Comparison of ENCODE assay signal across 8 cellular contexts in the genomic region with DNA sequence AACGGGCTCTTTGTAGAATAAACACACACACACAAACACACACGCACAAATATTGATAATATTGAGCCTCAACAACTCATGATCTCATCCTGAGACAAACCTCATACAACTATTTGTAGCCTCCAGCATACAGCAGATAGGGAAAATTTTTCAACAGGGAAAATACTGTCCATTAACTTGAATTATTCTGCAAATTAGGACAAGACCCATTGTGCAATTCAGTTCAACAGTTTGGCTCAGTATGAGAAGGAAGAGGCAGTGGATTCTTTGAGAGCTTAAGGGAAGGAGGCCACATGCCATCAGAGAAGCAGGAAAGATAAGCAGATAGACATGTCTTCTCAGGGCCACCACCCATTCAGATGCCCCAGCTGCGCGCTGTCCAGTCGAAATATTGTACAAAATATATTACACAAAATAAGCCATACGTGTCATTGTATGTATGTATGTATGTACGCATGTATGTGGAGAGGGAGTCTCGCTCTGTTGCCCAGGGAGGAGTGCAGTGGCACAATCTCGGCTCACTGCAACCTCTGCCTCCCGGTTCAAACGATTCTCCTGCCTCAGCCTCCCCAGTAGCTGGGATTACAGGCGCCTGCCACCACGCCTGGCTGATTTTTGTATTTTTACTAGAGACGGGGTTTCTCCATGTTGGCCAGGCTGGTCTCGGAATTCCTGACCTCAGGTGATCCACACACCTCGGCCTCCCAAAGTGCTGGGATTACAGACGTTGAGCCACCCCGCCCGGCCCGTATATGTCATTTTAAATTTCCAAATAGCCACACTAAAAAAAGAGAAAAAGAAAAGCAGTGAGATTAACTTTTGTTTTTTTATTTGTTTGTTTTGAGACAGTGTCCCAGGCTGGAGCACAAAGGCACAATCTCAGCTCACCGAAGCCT. TPM values are rescaled to one million over a fixed set of nuclear protein-coding genes. Genes with fewer than 3 reads are reported as not detected.
DNase-seq lines count a peak whose midpoint lies in the region; ATAC-seq and TF ChIP-seq lines count a peak whose summit lies in the region.

No MANE protein-coding gene starts in this region.

- H3K4me1 ChIP-seq in HUES6 (ENCODE audit: control insufficient read depth, insufficient read depth, low read length) (peaks cover 21% of the 10 kb centered on the region; the same call in 1 of the 2 replicates), muscle layer of duodenum (ENCODE audit: control insufficient read depth in 1 of 2, insufficient read depth in 2 of 2, low read length in 2 of 2) (peaks cover 28 to 63% of the 10 kb centered on the region in 2 donors)

- peaks cover 41% of the 10 kb centered on the region for H3K36me3 Mint-ChIP-seq in MCF 10A (ENCODE audit: insufficient read depth, unreplicated experiment)

- H3K27me3 ChIP-seq in HUES6 (ENCODE audit: control insufficient read depth, insufficient read depth, low read length) (no peaks in the 10 kb centered on the region), muscle layer of duodenum (ENCODE audit: low read depth, low read length) (no peaks in the 10 kb centered on the region)

- H3K4me3 Mint-ChIP-seq in MCF 10A (ENCODE audit: unreplicated experiment), result peak overlapping the region; percentile 91

- DNase-seq in AG09309 (ENCODE audit: low read depth) (no peak), MCF 10A (ENCODE audit: unreplicated experiment) (no peak), NCI-H446 (lab: John Stamatoyannopoulos, UW) (no peak), left lobe of liver (ENCODE audit: low spot score) (no peak), SK-N-DZ (ENCODE audit: low spot score) (no peak)

- intact Hi-C loops in MCF 10A (cut with micrococcal nuclease), result loop anchor here (5.0 kb wide), 1 partner anchor 53 kb away; a partner anchor contains a TSS

- H3K9me3 ChIP-seq in HUES6 (ENCODE audit: control insufficient read depth, insufficient read depth, low read depth, low read length), result no peaks in the 10 kb centered on the region
- H3K9me3 ChIP-seq in muscle layer of duodenum (ENCODE audit: control insufficient read depth in 1 of 2, low read length in 2 of 2), result no peaks in the 10 kb centered on the region

- TF ChIP-seq CTCF in AG09309 (IDR thresholded peaks at IDR 0.05; ENCODE audit: control insufficient read depth, insufficient read depth, low read depth, low read length, missing control alignments) (no peak), MCF 10A (IDR thresholded peaks at IDR 0.05; ENCODE audit: unreplicated experiment) (no peak)

- H3K27ac Mint-ChIP-seq in MCF 10A (ENCODE audit: low read depth, unreplicated experiment), result peak overlapping the region; percentile 99

- no peaks in the 10 kb centered on the region for H3K27me3 Mint-ChIP-seq in MCF 10A (ENCODE audit: insufficient read depth, unreplicated experiment)

- no peaks in the 10 kb centered on the region for H3K9me3 Mint-ChIP-seq in MCF 10A (ENCODE audit: unreplicated experiment)

- H3K27ac ChIP-seq in HUES6 (ENCODE audit: low read depth, low read length) (no peak overlapping the region), muscle layer of duodenum (ENCODE audit: low read length) (peak overlapping the region; percentile 93)

- CTCF ChIA-PET in MCF 10A (lab: Yijun Ruan, JAX), result interaction anchor here (0.7 to 3.7 kb wide), 5 partner anchors 14 to 646 kb away, joined by 3 to 34 read pairs (median 3); no protein-coding TSS in a partner anchor

- H3K4me3 ChIP-seq in AG09309 (ENCODE audit: control insufficient read depth, low read depth, low read length) (peak overlapping the region; percentile 96), HUES6 (ENCODE audit: low read depth, low read length) (peak overlapping the region; percentile 96; the same call in 1 of the 2 replicates), muscle layer of duodenum (ENCODE audit: low read depth in 1 of 2, low read length in 2 of 2) (peak overlapping the region; percentile 70 to 81)

- POLR2A ChIA-PET in MCF 10A (lab: Yijun Ruan, JAX), result interaction anchor here (0.6 to 4.8 kb wide), 10 partner anchors 9 to 233 kb away, joined by 3 to 115 read pairs (median 8); a partner anchor contains a TSS

- no peak for ATAC-seq in left lobe of liver
- no peak for ATAC-seq in GM18858 (IDR thresholded peaks at IDR 0.05; ENCODE audit: unreplicated experiment)

- no peak overlapping the region for H3K9ac ChIP-seq in HUES6 (ENCODE audit: low read length)

- peaks cover 12% of the 10 kb centered on the region for H3K36me3 ChIP-seq in HUES6 (ENCODE audit: control insufficient read depth, insufficient read depth, low read length)
- H3K36me3 ChIP-seq in muscle layer of duodenum (ENCODE audit: control insufficient read depth in 1 of 2, insufficient read depth in 2 of 2, low read length in 2 of 2), result peaks cover 2 to 5% of the 10 kb centered on the region in 2 donors

- no TSS peak for BruUV-seq in MCF 10A (replicated peaks; lab: Mats Ljungman, UMichigan)

- peaks cover 46% of the 10 kb centered on the region for H3K4me1 Mint-ChIP-seq in MCF 10A (ENCODE audit: insufficient read depth, unreplicated experiment)

RNA-seq across cellular contexts. Expression of a gene that starts 1.8 kb away (rescaled TPM):
- total RNA-seq in MCF 10A (2022), result 66.9 and 74.1 TPM in 2 replicates
- total RNA-seq in left lobe of liver, result 20.5 TPM
- 46.3 and 47.8 TPM in 2 replicates for polyA plus RNA-seq in SK-N-DZ (2014; cell fraction: cytosol; rRNA removed)
- 112 and 113 TPM in 2 replicates for polyA plus RNA-seq in SK-N-DZ (2014; cell fraction: nucleus; rRNA removed)

RNA-seq across cellular contexts. Expression of a gene that starts 52.6 kb away (rescaled TPM):
- total RNA-seq in MCF 10A (2022), result 38.2 and 43.7 TPM in 2 replicates
- 49.1 TPM for total RNA-seq in left lobe of liver
- polyA plus RNA-seq in SK-N-DZ (2014; cell fraction: cytosol; rRNA removed), result 14.1 and 17.7 TPM in 2 replicates
- polyA plus RNA-seq in SK-N-DZ (2014; cell fraction: nucleus; rRNA removed), result 12.7 and 12.9 TPM in 2 replicates

RNA-seq across cellular contexts. Expression of a gene that starts 56.1 kb away (rescaled TPM):
- total RNA-seq in MCF 10A (2022) (302 and 406 TPM in 2 replicates), left lobe of liver (43.0 TPM)
- polyA plus RNA-seq in SK-N-DZ (2014; cell fraction: cytosol; rRNA removed), result 293 and 391 TPM in 2 replicates
- 77.1 and 100 TPM in 2 replicates for polyA plus RNA-seq in SK-N-DZ (2014; cell fraction: nucleus; rRNA removed)
